9 cellular contexts compared by ENCODE assay signal in genomic region chr3:66483006-66483928, GRCh38. TPM values are rescaled to one million over a fixed set of nuclear protein-coding genes. Genes with fewer than 3 reads are reported as not detected.
DNase-seq lines count a peak whose midpoint lies in the region; ATAC-seq and TF ChIP-seq lines count a peak whose summit lies in the region.
"Had no signal": no experiment of that assay in that cellular context is flagged by ENCODE, and none has a peak within 500 bp of the region (broad histone marks: within the 10 kb centered on the region; RNA-seq: fewer than 3 reads in every experiment).

No MANE protein-coding gene starts in this region.

- H3K36me3 ChIP-seq in left lung (no peaks in the 10 kb centered on the region), thyroid gland (no peaks in the 10 kb centered on the region), PC-3 (ENCODE audit: low read depth, low read length) (no peaks in the 10 kb centered on the region)

- peak; percentile 84 for DNase-seq in astrocyte of the spinal cord (ENCODE audit: low read depth, low spot score)
- peak in 1 of 2 donors; percentile 79 for DNase-seq in left lung
- peak; percentile 77 to 82 for DNase-seq in thyroid gland
- no peak for DNase-seq in PC-3

- TF ChIP-seq POLR2A in thyroid gland (IDR thresholded peaks at IDR 0.05), result peak in 1 of 2 donors; percentile 16

- POLR2A ChIA-PET in PC-3 (lab: Charles Lee; ENCODE audit: unreplicated experiment), result no interaction called here

- no peaks in the 10 kb centered on the region for H3K79me2 ChIP-seq in PC-3 (ENCODE audit: low read length)

- H3K27me3 ChIP-seq in left lung (no peaks in the 10 kb centered on the region), thyroid gland (no peaks in the 10 kb centered on the region), PC-3 (ENCODE audit: low read length) (no peaks in the 10 kb centered on the region)

- H3K9ac ChIP-seq in PC-3 (ENCODE audit: low read length), result no peak overlapping the region

- BruUV-seq in PC-3 (replicated peaks; lab: Mats Ljungman, UMichigan), result no TSS peak

- H3F3A ChIP-seq in PC-3 (ENCODE audit: low read length, unreplicated experiment), result no peaks in the 10 kb centered on the region

- no peak overlapping the region for H3K4me2 ChIP-seq in PC-3 (ENCODE audit: low read length)

- 59% methylated on average over 17 of the region's 17 CpGs for WGBS in thyroid gland, 2 donors

- H3K4me3 ChIP-seq in astrocyte of the spinal cord (ENCODE audit: low read depth, low read length) (no peak overlapping the region), left lung (no peak overlapping the region), thyroid gland (replicated peaks in 1 of 3) (no peak overlapping the region), PC-3 (ENCODE audit: low read length) (no peak overlapping the region)
- H3K4me3 ChIP-seq: K562 had no signal

- no peaks in the 10 kb centered on the region for H4K20me1 ChIP-seq in PC-3 (ENCODE audit: low read length)

- intact Hi-C loops in left lung (cut with DNase I), result no loop called here
- intact Hi-C loops in thyroid gland (cut with DNase I), result no loop called here
- intact Hi-C loops in PC-3 (cut with micrococcal nuclease), result no loop called here

- H3K9me2 ChIP-seq in PC-3 (replicated peaks; ENCODE audit: low read length), result no peaks in the 10 kb centered on the region

- peaks cover 38 to 65% of the 10 kb centered on the region in 2 donors for H3K4me1 ChIP-seq in left lung
- peaks cover 42 to 61% of the 10 kb centered on the region in 2 donors for H3K4me1 ChIP-seq in thyroid gland
- no peaks in the 10 kb centered on the region for H3K4me1 ChIP-seq in PC-3 (ENCODE audit: insufficient read depth, low read length)

- peak overlapping the region; percentile 53 to 72 for H3K27ac ChIP-seq in left lung
- H3K27ac ChIP-seq in thyroid gland, result peak overlapping the region; percentile 78 to 80 (median 79)
- no peak overlapping the region for H3K27ac ChIP-seq in PC-3 (ENCODE audit: low read length)

- in situ Hi-C loops in astrocyte of the spinal cord (cut with HindIII; ENCODE audit: low sequenced_read_pairs), result no loop called here

- no peaks in the 10 kb centered on the region for H3K9me3 ChIP-seq in left lung
- H3K9me3 ChIP-seq in thyroid gland, result no peaks in the 10 kb centered on the region
- no peaks in the 10 kb centered on the region for H3K9me3 ChIP-seq in PC-3 (ENCODE audit: low read length)

- CTCF ChIA-PET in PC-3 (lab: Charles Lee), result no interaction called here

- H2AFZ ChIP-seq in PC-3 (ENCODE audit: low read length), result no peak overlapping the region

- peak; percentile 51 for ATAC-seq in GM18498 (IDR thresholded peaks at IDR 0.05; ENCODE audit: unreplicated experiment)
- ATAC-seq in HG03354 (IDR thresholded peaks at IDR 0.05; ENCODE audit: poor library complexity, severe bottlenecking, unreplicated experiment), result peak; percentile 53
- peak; percentile 43 for ATAC-seq in left lung
- ATAC-seq in GM21367 (IDR thresholded peaks at IDR 0.05; ENCODE audit: unreplicated experiment), result no peak
- no peak for ATAC-seq in HG03196 (IDR thresholded peaks at IDR 0.05; ENCODE audit: unreplicated experiment)
- ATAC-seq in PC-3, result no peak
- ATAC-seq: K562 had no signal

- no peak for TF ChIP-seq CTCF in astrocyte of the spinal cord (IDR thresholded peaks at IDR 0.05; ENCODE audit: low read depth, low read length)
- TF ChIP-seq CTCF in left lung (IDR thresholded peaks at IDR 0.05), result no peak
- TF ChIP-seq CTCF in thyroid gland (IDR thresholded peaks at IDR 0.05), result peak in 1 of 6 experiments; percentile 18
- no peak for TF ChIP-seq CTCF in PC-3 (conservative IDR thresholded peaks at IDR 0.05; ENCODE audit: low read depth, low read length)

RNA-seq across cellular contexts. Expression of gene LRIG1, which starts 17.6 kb away (rescaled TPM):
- total RNA-seq in left lung (10 to 100 TPM; 34.9 to 36.4 TPM), thyroid gland (10 to 100 TPM; 45.8 to 69.7 (median 61.7) TPM), PC-3 (2014; rRNA removed) (2.2 and 2.9 TPM in 2 replicates)

Comparison
In these comparisons a context has a peak if more than half of its experiments do, and no peak if none do; other contexts are left out.
1. ATAC-seq: peak in GM18498 (single experiment), HG03354 (single experiment) and left lung (single experiment); none in GM21367 (single experiment), HG03196 (single experiment) and PC-3 (single experiment).